ENCODE assay signal across 9 cellular contexts in the genomic region with DNA sequence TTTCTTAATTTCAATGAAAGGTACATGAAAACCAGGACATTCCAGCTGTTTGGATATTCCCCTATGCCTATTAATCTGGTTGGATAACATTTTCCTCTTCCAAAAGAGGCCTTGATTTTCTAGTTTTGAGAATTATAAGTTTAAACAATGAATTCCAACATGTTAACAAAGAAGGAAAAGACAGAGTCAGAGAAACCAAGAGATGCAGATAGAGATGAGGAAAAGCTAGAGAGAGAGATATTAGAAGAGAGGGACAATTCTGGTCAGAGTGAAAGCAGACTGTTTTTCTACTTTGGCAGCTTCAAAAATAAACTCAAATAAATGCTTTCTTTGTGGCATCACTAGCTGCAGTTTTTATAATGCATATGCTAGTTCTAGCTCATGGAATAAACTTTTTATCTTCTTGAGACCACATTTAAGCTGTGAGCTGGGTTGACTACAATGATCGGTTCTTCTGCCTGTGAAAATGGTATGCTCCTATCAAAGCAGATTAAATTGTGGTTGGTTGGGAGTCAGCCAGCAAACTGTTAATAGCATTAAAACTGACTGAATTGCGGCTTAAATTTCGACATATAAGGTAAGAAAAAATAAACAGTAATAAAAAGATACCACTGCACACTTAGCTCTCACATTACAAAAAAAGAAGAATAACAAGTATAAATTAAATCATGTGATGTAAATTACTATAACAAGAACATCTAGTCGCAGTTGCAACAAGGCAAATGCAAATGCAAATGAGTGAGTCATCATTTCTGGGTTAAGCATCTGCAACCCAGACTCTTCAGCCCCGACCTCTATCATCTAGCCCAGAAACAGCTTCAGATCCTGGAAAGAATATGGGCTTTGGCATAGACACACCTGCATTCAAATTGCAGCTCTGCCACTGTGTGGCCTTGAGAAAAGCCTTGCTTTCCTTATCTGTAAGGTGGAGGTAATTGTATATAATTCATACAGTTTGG. TPM values are rescaled to one million over a fixed set of nuclear protein-coding genes. Genes with fewer than 3 reads are reported as not detected.
DNase-seq lines count a peak whose midpoint lies in the region; ATAC-seq, FAIRE-seq and TF ChIP-seq lines count a peak whose summit lies in the region.
"Had no signal": no experiment of that assay in that cellular context is flagged by ENCODE, and none has a peak within 500 bp of the region (broad histone marks: within the 10 kb centered on the region; RNA-seq: fewer than 3 reads in every experiment).

No MANE protein-coding gene starts in this region.

- in situ Hi-C loops in GM12878 (cut with MboI), result loop anchor here (5.0 kb wide), 5 partner anchors 123 to 553 kb away; no protein-coding TSS in a partner anchor

- peaks cover 15% of the 10 kb centered on the region for H3K4me1 ChIP-seq in GM12878 (ENCODE audit: control insufficient read depth, insufficient read depth, low read length)

- no peaks in the 10 kb centered on the region for H3K27me3 Mint-ChIP-seq in T-helper 1 cell treated with Interleukin-12 subunit alpha and Interleukin-12 subunit beta and Interleukin-4 antibody, amounts not matched to agents 30 μg/mL and 1 μg/mL, for 36 hours (ENCODE audit: low read depth)

- H3K4me2 ChIP-seq in GM12878 (ENCODE audit: control insufficient read depth, insufficient read depth), result no peak overlapping the region

- no peaks in the 10 kb centered on the region for H3K27me3 ChIP-seq in GM12878 (replicated peaks in 1 of 2; ENCODE audit: control insufficient read depth in 2 of 2, insufficient read depth in 2 of 2, low read length in 1 of 2)

- CTCF ChIA-PET in GM12878 (lab: Yijun Ruan, JAX), result interaction anchor here (0.6 to 12.5 kb wide), 60 partner anchors 10 to 1318 kb away, joined by 3 to 231 read pairs (median 5); a partner anchor contains a TSS

- H3K4me3 ChIP-seq in GM12878, result no peak overlapping the region
- H3K4me3 ChIP-seq in retinal pigment epithelial cell (ENCODE audit: low read length), result no peak overlapping the region

- H3K9me3 ChIP-seq in GM12878 (replicated peaks; ENCODE audit: control insufficient read depth, insufficient read depth, low read length), result no peaks in the 10 kb centered on the region; the same call in 1 of the 3 replicates

- H3K79me2 ChIP-seq in GM12878 (ENCODE audit: control insufficient read depth, insufficient read depth, low read length), result no peaks in the 10 kb centered on the region

- no peaks in the 10 kb centered on the region for H3K36me3 ChIP-seq in GM12878 (ENCODE audit: control insufficient read depth in 2 of 2, insufficient read depth in 2 of 2, low read length in 1 of 2)

- H3K27ac Mint-ChIP-seq in T-helper 1 cell treated with Interleukin-12 subunit alpha and Interleukin-12 subunit beta and Interleukin-4 antibody, amounts not matched to agents 30 μg/mL and 1 μg/mL, for 36 hours, result peak overlapping the region; percentile 76

- H4K20me1 ChIP-seq in GM12878 (ENCODE audit: control insufficient read depth, insufficient read depth), result no peaks in the 10 kb centered on the region

- ATAC-seq in GM12878, result peak; percentile 27; the same call in 1 of the 3 replicates
- ATAC-seq in GM21381 (IDR thresholded peaks at IDR 0.05; ENCODE audit: unreplicated experiment), result no peak

- 11% methylated on average over 5 of the region's 5 CpGs for WGBS in GM12878 (ENCODE audit: insufficient coverage, insufficient replicate concordance, low lambda C conversion rate, missing lambda C conversion rate)

- intact Hi-C loops in GM12878 (cut with micrococcal nuclease; ENCODE audit: unreplicated experiment), result loop anchor here (1.0 to 5.0 kb wide), 5 partner anchors 121 to 552 kb away; no protein-coding TSS in a partner anchor

- H3K36me3 Mint-ChIP-seq in T-helper 1 cell treated with Interleukin-12 subunit alpha and Interleukin-12 subunit beta and Interleukin-4 antibody, amounts not matched to agents 30 μg/mL and 1 μg/mL, for 36 hours (ENCODE audit: low read depth), result no peaks in the 10 kb centered on the region

- SMC1A ChIA-PET in GM12878 (lab: Charles Lee; ENCODE audit: uncharacterized antibody, unreplicated experiment), result interaction anchor here (0.6 to 12.2 kb wide), 44 partner anchors 9 to 1060 kb away, joined by 3 to 199 read pairs (median 4); a partner anchor contains a TSS

- no TSS peak for BruUV-seq in GM12878 (replicated peaks; lab: Mats Ljungman, UMichigan)

- TF ChIP-seq POLR2A in GM12878 (IDR thresholded peaks at IDR 0.05; ENCODE audit: low read depth, low read length), result no peak

- H3K4me1 Mint-ChIP-seq in T-helper 1 cell treated with Interleukin-12 subunit alpha and Interleukin-12 subunit beta and Interleukin-4 antibody, amounts not matched to agents 30 μg/mL and 1 μg/mL, for 36 hours (ENCODE audit: low read depth), result peaks cover 15% of the 10 kb centered on the region

- no peak for TF ChIP-seq EP300 in GM12878 (IDR thresholded peaks at IDR 0.05; ENCODE audit: borderline replicate concordance in 1 of 2, control insufficient read depth in 1 of 2, low read depth in 2 of 2, low read length in 2 of 2)

- RAD21 ChIA-PET in GM12878 (lab: Charles Lee; ENCODE audit: unreplicated experiment), result interaction anchor here (0.6 to 11.0 kb wide), 35 partner anchors 10 to 701 kb away, joined by 3 to 153 read pairs (median 11); a partner anchor contains a TSS

- FAIRE-seq in GM12878 (lab: Jason Lieb, UNC), result no peak

- H3K4me3 Mint-ChIP-seq in T-helper 1 cell treated with Interleukin-12 subunit alpha and Interleukin-12 subunit beta and Interleukin-4 antibody, amounts not matched to agents 30 μg/mL and 1 μg/mL, for 36 hours, result no peak overlapping the region

- no peak for DNase-seq in T-helper 1 cell
- DNase-seq in NCI-H2196 (lab: John Stamatoyannopoulos, UW; ENCODE audit: unreplicated experiment), result peak; percentile 63
- no peak for DNase-seq in GM12878 (ENCODE audit: low read depth, low spot score)
- peak; percentile 56 for DNase-seq in retinal pigment epithelial cell (ENCODE audit: low read depth)
- no peak for DNase-seq in SIG-M5 (lab: John Stamatoyannopoulos, UW)
- DNase-seq in GF-D8 (lab: John Stamatoyannopoulos, UW), result no peak
- DNase-seq: stimulated activated CD4-positive, alpha-beta T cell treated with anti-CD3 and anti-CD28 coated beads, Interleukin-12 subunit alpha, Interleukin-12 subunit beta, amount 100 ng/mL, for 4 hours had no signal

- no peak overlapping the region for H3K9ac ChIP-seq in GM12878 (ENCODE audit: control insufficient read depth, insufficient read depth, low read length)

- TF ChIP-seq RAD21 in GM12878 (IDR thresholded peaks at IDR 0.05; ENCODE audit: insufficient read depth, low read depth, low read length), result no peak

- TF ChIP-seq CTCF in GM12878 (IDR thresholded peaks at IDR 0.05 in 2 of 3, conservative IDR thresholded peaks at IDR 0.05 in 1 of 3; ENCODE audit: control insufficient read depth in 2 of 3, extremely low read depth in 1 of 3, insufficient read depth in 1 of 3, low read depth in 3 of 3, low read length in 3 of 3) (no peak), retinal pigment epithelial cell (conservative IDR thresholded peaks at IDR 0.05; ENCODE audit: low read depth, low read length) (no peak)

- POLR2A ChIA-PET in GM12878 (lab: Charles Lee), result interaction anchor here (0.6 to 4.6 kb wide), 11 partner anchors 15 to 614 kb away, joined by 3 to 22 read pairs (median 4); a partner anchor contains a TSS

- H2AFZ ChIP-seq in GM12878 (ENCODE audit: control insufficient read depth, low read depth, low read length), result peak overlapping the region; percentile 95; the same call in 1 of the 2 replicates

- no peak overlapping the region for H3K27ac ChIP-seq in GM12878 (ENCODE audit: control insufficient read depth, insufficient read depth)

- H3K9me3 Mint-ChIP-seq in T-helper 1 cell treated with Interleukin-12 subunit alpha and Interleukin-12 subunit beta and Interleukin-4 antibody, amounts not matched to agents 30 μg/mL and 1 μg/mL, for 36 hours, result no peaks in the 10 kb centered on the region

TF ChIP-seq in GM12878, 131 proteins besides CTCF, POLR2A, EP300 and RAD21 (continues in another document):
- TF ChIP-seq, protein P1, sequence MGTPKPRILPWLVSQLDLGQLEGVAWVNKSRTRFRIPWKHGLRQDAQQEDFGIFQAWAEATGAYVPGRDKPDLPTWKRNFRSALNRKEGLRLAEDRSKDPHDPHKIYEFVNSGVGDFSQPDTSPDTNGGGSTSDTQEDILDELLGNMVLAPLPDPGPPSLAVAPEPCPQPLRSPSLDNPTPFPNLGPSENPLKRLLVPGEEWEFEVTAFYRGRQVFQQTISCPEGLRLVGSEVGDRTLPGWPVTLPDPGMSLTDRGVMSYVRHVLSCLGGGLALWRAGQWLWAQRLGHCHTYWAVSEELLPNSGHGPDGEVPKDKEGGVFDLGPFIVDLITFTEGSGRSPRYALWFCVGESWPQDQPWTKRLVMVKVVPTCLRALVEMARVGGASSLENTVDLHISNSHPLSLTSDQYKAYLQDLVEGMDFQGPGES (IDR thresholded peaks at IDR 0.05), result no peak

RNA-seq across cellular contexts. Expression of a gene that starts 19.7 kb away (rescaled TPM):
- total RNA-seq in GM12878 (2013; cell fraction: nucleolus; rRNA removed), result 83.0 and 83.5 TPM in 2 replicates
- 74.0 and 75.8 TPM in 2 replicates for total RNA-seq in GM12878 (2014; rRNA removed)
- 58.5 and 59.1 TPM in 2 replicates for total RNA-seq in GM12878 (2014; rRNA removed; fragmentation: Illumina TruSeq; extraction: Trizol)
- 58.8 and 60.7 TPM in 2 replicates for total RNA-seq in GM12878 (2021)
- 51.5 TPM for polyA plus RNA-seq in GM12878 (2011; ENCODE audit: low read depth)
- polyA plus RNA-seq in GM12878 (2011; rRNA removed), result 55.0 and 56.9 TPM in 2 replicates
- polyA plus RNA-seq in GM12878 (2011; cell fraction: cytosol; rRNA removed), result 39.1 and 39.5 TPM in 2 replicates
- polyA plus RNA-seq in GM12878 (2011; cell fraction: nucleus; rRNA removed), result 30.7 and 34.7 TPM in 2 replicates
- polyA plus RNA-seq in GM12878 (2012), result 54.3 and 60.3 TPM in 2 replicates
- 63.6 and 85.6 TPM in 2 replicates for polyA plus RNA-seq in GM12878 (2014; fragmentation: Illumina TruSeq; extraction: Trizol)
- 10 to 100 TPM; 59.1 to 66.1 TPM for polyA plus RNA-seq in GM12878 (2014; fragmentation: Nextera tagmentation; extraction: Ambion mirVana)
- 56.6 and 60.8 TPM in 2 replicates for polyA plus RNA-seq in GM12878 (2014; rRNA removed)
- polyA plus RNA-seq in GM12878 (2016; fragmentation: Nextera tagmentation; extraction: Ambion mirVana), result 10 to 100 TPM; 98.0 to 99.8 TPM
- polyA minus RNA-seq in GM12878 (2011; rRNA and poly(A)+ RNA removed), result 25.6 and 33.3 TPM in 2 replicates
- 11.8 and 18.3 TPM in 2 replicates for polyA minus RNA-seq in GM12878 (2011; cell fraction: cytosol; rRNA and poly(A)+ RNA removed)
- 25.0 and 32.4 TPM in 2 replicates for polyA minus RNA-seq in GM12878 (2011; cell fraction: nucleus; rRNA and poly(A)+ RNA removed)

Comparison
In these comparisons a context has a peak if more than half of its experiments do, and no peak if none do; other contexts are left out.
1. DNase-seq: peak in NCI-H2196 (single experiment) and retinal pigment epithelial cell (single experiment); none in T-helper 1 cell (0 of 5), GM12878 (single experiment), SIG-M5 (single experiment) and GF-D8 (single experiment).